ENCODE assay signal across 1 cellular context in the genomic region with DNA sequence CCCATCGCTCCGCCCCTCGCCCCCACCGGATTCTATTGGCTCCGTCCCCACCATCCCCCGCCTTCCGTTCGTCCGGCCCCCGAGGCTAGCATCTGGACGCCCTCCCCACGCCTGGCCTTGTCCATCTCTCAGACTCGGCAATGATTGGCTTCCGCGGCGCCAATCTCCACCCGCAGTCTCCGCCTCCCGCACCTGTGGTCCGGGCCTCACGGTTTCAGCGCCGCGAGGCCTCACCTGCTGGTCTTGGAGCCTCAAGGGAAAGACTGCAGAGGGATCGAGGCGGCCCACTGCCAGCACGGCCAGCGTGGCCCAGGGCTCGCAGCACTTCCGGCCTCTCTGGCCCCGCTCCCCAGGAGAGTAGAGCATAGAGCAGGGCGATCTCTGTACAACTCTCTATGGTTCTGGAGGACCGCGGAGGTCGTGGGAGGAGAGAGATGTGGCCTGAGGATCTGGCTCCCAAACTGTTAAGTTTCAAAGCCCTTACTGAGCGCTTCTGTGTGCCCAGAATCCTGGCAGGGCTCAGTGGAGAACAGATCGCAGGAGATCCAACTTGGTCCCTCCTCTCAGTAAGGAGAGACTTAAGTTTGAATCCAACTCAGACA.
A peak's percentile ranks its signal among the peaks of the same experiment; 100 is the strongest.
TF ChIP-seq lines count a peak whose summit lies in the region.

Gene ERCC1 (minus strand): TSS at position 329 of the 602 bp plus-strand sequence. CDS start 543 bp downstream, outside the sequence.

TF ChIP-seq in K562, 482 proteins besides CTCF, POLR2A, EP300 and RAD21 (continued from another document and continues in another):
- TF ChIP-seq TAF7 (tag; IDR thresholded peaks at IDR 0.05), result peak; percentile 52
- peak; percentile 23; the same call in 1 of the 2 replicates for TF ChIP-seq TEAD4 (IDR thresholded peaks at IDR 0.05; ENCODE audit: low read length)
- TF ChIP-seq TEAD4 (CRISPR knock-in tag; IDR thresholded peaks at IDR 0.05; ENCODE audit: borderline replicate concordance), result no peak
- TF ChIP-seq MAFK (IDR thresholded peaks at IDR 0.05; ENCODE audit: low read length), result no peak
- TF ChIP-seq FOXK1 (CRISPR knock-in tag; IDR thresholded peaks at IDR 0.05; ENCODE audit: borderline replicate concordance), result no peak
- no peak for TF ChIP-seq CEBPG (CRISPR knock-in tag; IDR thresholded peaks at IDR 0.05)
- TF ChIP-seq CEBPG (tag; conservative IDR thresholded peaks at IDR 0.05 in 1 of 2, IDR thresholded peaks at IDR 0.05 in 1 of 2), result no peak
- TF ChIP-seq ZBTB34 (CRISPR knock-in tag; IDR thresholded peaks at IDR 0.05), result no peak
- TF ChIP-seq TCF3 (CRISPR knock-in tag; IDR thresholded peaks at IDR 0.05), result peak; percentile 19
- TF ChIP-seq HDGF (IDR thresholded peaks at IDR 0.05), result 0 out of 2 replicates have a peak, but pooled peaks have one; percentile 63
- TF ChIP-seq CREB1 (IDR thresholded peaks at IDR 0.05), result peak; percentile 61
- peak; percentile 66; the same call in 1 of the 2 replicates for TF ChIP-seq CREB1 (CRISPR knock-in tag; IDR thresholded peaks at IDR 0.05)
- no peak for TF ChIP-seq ZNF407 (IDR thresholded peaks at IDR 0.05; ENCODE audit: low read depth)
- peak; percentile 51 for TF ChIP-seq NFYB (IDR thresholded peaks at IDR 0.05; ENCODE audit: extremely low read depth, insufficient read length)
- TF ChIP-seq ZNF174 (CRISPR knock-in tag; IDR thresholded peaks at IDR 0.05), result no peak
- TF ChIP-seq MTA3 (IDR thresholded peaks at IDR 0.05; ENCODE audit: borderline replicate concordance), result peak; percentile 60; the same call in 1 of the 2 replicates
- TF ChIP-seq SP1 (CRISPR knock-in tag; IDR thresholded peaks at IDR 0.05), result peak; percentile 94
- TF ChIP-seq POLR2H (tag; IDR thresholded peaks at IDR 0.05; ENCODE audit: low read depth), result peak; percentile 83; the same call in 1 of the 2 replicates
- no peak for TF ChIP-seq GATA2 (CRISPR knock-in tag; IDR thresholded peaks at IDR 0.05)
- no peak for TF ChIP-seq KDM4B (IDR thresholded peaks at IDR 0.05; ENCODE audit: borderline replicate concordance in 2 of 2, low read depth in 1 of 2)
- peak; percentile 98 for TF ChIP-seq ZFX (CRISPR knock-in tag; IDR thresholded peaks at IDR 0.05)
- peak; percentile 96 for TF ChIP-seq ELF2 (CRISPR knock-in tag; IDR thresholded peaks at IDR 0.05)
- TF ChIP-seq TBL1XR1 (IDR thresholded peaks at IDR 0.05; ENCODE audit: low read length in 2 of 2), result no peak; a peak in 1 of 4 replicates
- TF ChIP-seq E2F1 (CRISPR knock-in tag; IDR thresholded peaks at IDR 0.05), result peak; percentile 72; the same call in 1 of the 2 replicates
- TF ChIP-seq, protein P1, sequence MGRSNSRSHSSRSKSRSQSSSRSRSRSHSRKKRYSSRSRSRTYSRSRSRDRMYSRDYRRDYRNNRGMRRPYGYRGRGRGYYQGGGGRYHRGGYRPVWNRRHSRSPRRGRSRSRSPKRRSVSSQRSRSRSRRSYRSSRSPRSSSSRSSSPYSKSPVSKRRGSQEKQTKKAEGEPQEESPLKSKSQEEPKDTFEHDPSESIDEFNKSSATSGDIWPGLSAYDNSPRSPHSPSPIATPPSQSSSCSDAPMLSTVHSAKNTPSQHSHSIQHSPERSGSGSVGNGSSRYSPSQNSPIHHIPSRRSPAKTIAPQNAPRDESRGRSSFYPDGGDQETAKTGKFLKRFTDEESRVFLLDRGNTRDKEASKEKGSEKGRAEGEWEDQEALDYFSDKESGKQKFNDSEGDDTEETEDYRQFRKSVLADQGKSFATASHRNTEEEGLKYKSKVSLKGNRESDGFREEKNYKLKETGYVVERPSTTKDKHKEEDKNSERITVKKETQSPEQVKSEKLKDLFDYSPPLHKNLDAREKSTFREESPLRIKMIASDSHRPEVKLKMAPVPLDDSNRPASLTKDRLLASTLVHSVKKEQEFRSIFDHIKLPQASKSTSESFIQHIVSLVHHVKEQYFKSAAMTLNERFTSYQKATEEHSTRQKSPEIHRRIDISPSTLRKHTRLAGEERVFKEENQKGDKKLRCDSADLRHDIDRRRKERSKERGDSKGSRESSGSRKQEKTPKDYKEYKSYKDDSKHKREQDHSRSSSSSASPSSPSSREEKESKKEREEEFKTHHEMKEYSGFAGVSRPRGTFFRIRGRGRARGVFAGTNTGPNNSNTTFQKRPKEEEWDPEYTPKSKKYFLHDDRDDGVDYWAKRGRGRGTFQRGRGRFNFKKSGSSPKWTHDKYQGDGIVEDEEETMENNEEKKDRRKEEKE (IDR thresholded peaks at IDR 0.05; ENCODE audit: borderline replicate concordance in 1 of 2, control insufficient read depth in 1 of 2, low read depth in 2 of 2, low read length in 1 of 2), result peak in 1 of 2 experiments; percentile 14; a peak in 1 of 4 replicates
- TF ChIP-seq ZBTB43 (CRISPR knock-in tag; IDR thresholded peaks at IDR 0.05), result peak; percentile 67; the same call in 1 of the 2 replicates
- TF ChIP-seq ETV5 (CRISPR knock-in tag; IDR thresholded peaks at IDR 0.05; ENCODE audit: low read depth), result peak; percentile 86; the same call in 1 of the 2 replicates
- TF ChIP-seq NR2C1 (IDR thresholded peaks at IDR 0.05), result peak; percentile 83
- TF ChIP-seq NR2C1 (tag; IDR thresholded peaks at IDR 0.05), result peak; percentile 72
- TF ChIP-seq PRPF4 (IDR thresholded peaks at IDR 0.05; ENCODE audit: insufficient read depth, low read depth, low read length, poor library complexity, severe bottlenecking), result no peak
- no peak for TF ChIP-seq SETDB1 (IDR thresholded peaks at IDR 0.05; ENCODE audit: low read length)
- no peak for TF ChIP-seq XRCC3 (IDR thresholded peaks at IDR 0.05)
- no peak for TF ChIP-seq RBM14 (IDR thresholded peaks at IDR 0.05; ENCODE audit: borderline replicate concordance, insufficient read depth, low read depth, low read length)
- 0 out of 2 replicates have a peak, but pooled peaks have one; percentile 49 for TF ChIP-seq ZNF76 (CRISPR knock-in tag; IDR thresholded peaks at IDR 0.05; ENCODE audit: borderline replicate concordance)
- peak; percentile 43; the same call in 1 of the 2 replicates for TF ChIP-seq TCF7 (IDR thresholded peaks at IDR 0.05; ENCODE audit: borderline replicate concordance)
- peak; percentile 34; the same call in 1 of the 2 replicates for TF ChIP-seq ESRRA (IDR thresholded peaks at IDR 0.05; ENCODE audit: borderline replicate concordance, low read depth)
- no peak for TF ChIP-seq ATF1 (CRISPR knock-in tag; IDR thresholded peaks at IDR 0.05)
- TF ChIP-seq ATF1 (tag; IDR thresholded peaks at IDR 0.05), result peak; percentile 80
- TF ChIP-seq HES1 (IDR thresholded peaks at IDR 0.05; ENCODE audit: low read depth), result no peak
- peak; percentile 78 for TF ChIP-seq HCFC1 (IDR thresholded peaks at IDR 0.05; ENCODE audit: low read depth, low read length)
- 0 out of 2 replicates have a peak, but pooled peaks have one; percentile 6 for TF ChIP-seq CREB3 (tag; conservative IDR thresholded peaks at IDR 0.05; ENCODE audit: low read depth)
- no peak for TF ChIP-seq ZNF696 (CRISPR knock-in tag; conservative IDR thresholded peaks at IDR 0.05)
- TF ChIP-seq RCOR1 (IDR thresholded peaks at IDR 0.05; ENCODE audit: borderline replicate concordance in 1 of 2, low read depth in 2 of 2, low read length in 2 of 2), result peak in 1 of 2 experiments; percentile 62; a peak in 3 of 4 replicates
- 0 out of 2 replicates have a peak, but pooled peaks have one; percentile 69 for TF ChIP-seq HDAC8 (tag; IDR thresholded peaks at IDR 0.05)
- TF ChIP-seq GTF2F1 (IDR thresholded peaks at IDR 0.05; ENCODE audit: low read depth, low read length), result 0 out of 2 replicates have a peak, but pooled peaks have one; percentile 17
- peak; percentile 89 for TF ChIP-seq TAF1 (IDR thresholded peaks at IDR 0.05; ENCODE audit: control insufficient read depth, extremely low read depth, insufficient read depth, low read length, severe bottlenecking)
- TF ChIP-seq FOXJ3 (CRISPR knock-in tag; IDR thresholded peaks at IDR 0.05), result no peak
